In the genomic region with DNA sequence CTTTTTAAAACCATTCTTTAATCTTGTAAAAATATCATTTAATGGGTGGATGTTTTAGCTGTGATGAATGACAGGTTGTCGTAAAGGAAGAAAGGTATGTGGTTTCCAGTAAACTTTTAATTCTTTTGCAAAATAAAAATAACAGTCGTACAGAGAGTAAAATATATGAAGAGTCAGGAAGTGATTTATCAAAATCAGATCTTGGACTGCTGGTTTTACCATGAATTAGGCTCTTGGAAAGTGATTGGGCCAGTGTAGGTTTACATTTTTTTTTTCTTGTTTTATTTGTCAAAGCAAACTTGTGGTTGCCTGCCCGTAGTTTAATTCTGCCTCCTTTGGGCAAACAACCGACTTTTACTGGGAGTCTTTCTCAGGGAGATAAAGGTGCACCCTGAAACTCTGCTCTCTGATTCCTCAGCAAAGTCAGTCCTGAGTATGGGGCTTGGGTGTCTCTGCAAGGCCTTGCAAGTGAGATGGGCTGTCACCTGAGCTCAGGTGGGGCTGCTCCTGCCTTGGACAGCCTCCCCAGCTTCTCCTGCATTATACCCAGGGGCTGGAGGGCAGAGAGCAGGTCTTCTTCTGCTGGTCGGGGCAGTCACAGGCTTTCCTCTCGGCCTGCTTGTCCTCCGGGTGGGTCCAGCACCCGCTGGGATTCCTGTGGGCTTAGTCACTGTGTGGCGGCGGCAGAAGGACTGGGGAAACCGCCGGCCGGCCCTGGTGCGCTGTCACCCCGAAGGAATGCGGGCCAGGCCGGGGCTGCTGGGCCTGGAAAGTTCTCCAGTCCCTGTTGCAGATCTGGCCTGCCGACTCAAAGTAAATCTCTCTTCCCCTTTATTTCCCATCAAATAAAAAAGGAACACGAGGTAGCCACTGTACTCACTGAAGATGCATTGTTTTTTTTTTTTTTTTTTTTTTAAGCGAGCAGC, we compare ENCODE assay signal across 8 cellular contexts.
DNase-seq lines count a peak whose midpoint lies in the region; ATAC-seq and TF ChIP-seq lines count a peak whose summit lies in the region.

No MANE protein-coding gene starts in this region.

- no peak overlapping the region for H3K4me3 ChIP-seq in astrocyte of the cerebellum (ENCODE audit: low read depth, low read length)
- H3K4me3 ChIP-seq in skeletal muscle cell (ENCODE audit: low read depth, low read length): no peak overlapping the region

- DNase-seq in GOT3 (lab: John Stamatoyannopoulos, UW): peak; percentile 58
- DNase-seq in astrocyte of the cerebellum (ENCODE audit: low read depth): peak; percentile 87
- peak; percentile 95 for DNase-seq in hepatic stellate cell (ENCODE audit: low spot score)
- DNase-seq in skeletal muscle cell (ENCODE audit: low read depth): peak; percentile 78
- no peak for DNase-seq in activated T-cell treated with anti-CD3 and anti-CD28 coated beads, Interleukin-2, amount 50 U/mL, for 1 hour
- no peak for DNase-seq in NCI-H128 (lab: John Stamatoyannopoulos, UW; ENCODE audit: unreplicated experiment)
- no peak for DNase-seq in NCI-H82 treated with DMSO at 0.1 percent for 48 hours (lab: John Stamatoyannopoulos, UW; ENCODE audit: unreplicated experiment)

- no peak for TF ChIP-seq CTCF in astrocyte of the cerebellum (IDR thresholded peaks at IDR 0.05; ENCODE audit: low read depth, low read length, missing control alignments)

- in situ Hi-C loops in astrocyte of the cerebellum (cut with HindIII; ENCODE audit: low sequenced_read_pairs): no loop called here

- no peak for ATAC-seq in HG03442 (IDR thresholded peaks at IDR 0.05; ENCODE audit: unreplicated experiment)

Comparison
In these comparisons a context has a peak if more than half of its experiments do, and no peak if none do; other contexts are left out.
1. DNase-seq: peak in GOT3 (single experiment), astrocyte of the cerebellum (single experiment), hepatic stellate cell (single experiment) and skeletal muscle cell (single experiment); none in activated T-cell treated with anti-CD3 and anti-CD28 coated beads, Interleukin-2, amount 50 U/mL, for 1 hour (single experiment), NCI-H128 (single experiment) and NCI-H82 treated with DMSO at 0.1 percent for 48 hours (single experiment).